In genomic region chr10:121448768-121449456, GRCh38 we compare ENCODE assay signal across 13 cellular contexts.
DNase-seq lines count a peak whose midpoint lies in the region; ATAC-seq and TF ChIP-seq lines count a peak whose summit lies in the region.
"Had no signal": no experiment of that assay in that cellular context is flagged by ENCODE, and none has a peak within 500 bp of the region (broad histone marks: within the 10 kb centered on the region; RNA-seq: fewer than 3 reads in every experiment).

No MANE protein-coding gene starts in this region.

- no peaks in the 10 kb centered on the region for H3K9me3 Mint-ChIP-seq in stimulated activated naive B cell treated with anti-CD40 and anti-IgM and Interleukin-4, amounts not matched to agents 10 μg/mL and 1 μg/mL and 100 μg/mL, for 72 hours

- peak overlapping the region; percentile 47; the same call in 1 of the 2 replicates for H3K9ac ChIP-seq in KMS-11
- no peak overlapping the region for H3K9ac ChIP-seq in MM.1S (ENCODE audit: low read length)

- H3K9me2 ChIP-seq in MM.1S (replicated peaks; ENCODE audit: insufficient read depth, low read length): no peaks in the 10 kb centered on the region

- H3K9me3 ChIP-seq in MM.1S (replicated peaks; ENCODE audit: insufficient read depth, low read length): no peaks in the 10 kb centered on the region

- DNase-seq in GM06990 (ENCODE audit: extremely low read depth, insufficient read length) (peak; percentile 31), GOT3 (lab: John Stamatoyannopoulos, UW) (no peak), MM.1S (no peak), NCI-H446 (lab: John Stamatoyannopoulos, UW) (no peak)
- DNase-seq in stimulated activated naive B cell treated with anti-CD40 and anti-IgM and Interleukin-4, amounts not matched to agents 10 μg/mL and 1 μg/mL and 100 μg/mL, for 72 hours: no peak
- DNase-seq: activated CD4-positive, alpha-beta T cell treated with anti-CD3 and anti-CD28 coated beads, Interleukin-2, amount 50 U/mL, for 48 hours; amniotic stem cell; NCI-H2081 treated with DMSO at 0.1 percent for 48 hours; SHP77 treated with DMSO at 0.1 percent for 48 hours had no signal

- H2AFZ ChIP-seq in KMS-11 (ENCODE audit: low read depth) (peak overlapping the region; percentile 64), MM.1S (ENCODE audit: low read length) (no peak overlapping the region)

- H3K4me3 Mint-ChIP-seq in stimulated activated naive B cell treated with anti-CD40 and anti-IgM and Interleukin-4, amounts not matched to agents 10 μg/mL and 1 μg/mL and 100 μg/mL, for 72 hours: no peak overlapping the region

- no peaks in the 10 kb centered on the region for H3K27me3 Mint-ChIP-seq in stimulated activated naive B cell treated with anti-CD40 and anti-IgM and Interleukin-4, amounts not matched to agents 10 μg/mL and 1 μg/mL and 100 μg/mL, for 72 hours

- H3K79me2 ChIP-seq in KMS-11 (ENCODE audit: insufficient read depth, low read depth): no peaks in the 10 kb centered on the region
- no peaks in the 10 kb centered on the region for H3K79me2 ChIP-seq in MM.1S (ENCODE audit: low read length)

- H3K27me3 ChIP-seq in GM06990 (replicated peaks; ENCODE audit: control insufficient read depth, insufficient read depth, low read length) (no peaks in the 10 kb centered on the region; the same call in none of the 2 replicates), KMS-11 (ENCODE audit: insufficient read depth, low read depth) (no peaks in the 10 kb centered on the region), MM.1S (replicated peaks; ENCODE audit: insufficient read depth, low read length) (no peaks in the 10 kb centered on the region)

- H3K27ac ChIP-seq in KMS-11 (peak overlapping the region; percentile 90), MM.1S (ENCODE audit: low read length) (no peak overlapping the region)
- H3K27ac ChIP-seq: epithelial cell of prostate had no signal

- H3K4me2 ChIP-seq in KMS-11 (peak overlapping the region; percentile 77), MM.1S (ENCODE audit: low read depth, low read length) (no peak overlapping the region)

- no peak overlapping the region for H3K27ac Mint-ChIP-seq in stimulated activated naive B cell treated with anti-CD40 and anti-IgM and Interleukin-4, amounts not matched to agents 10 μg/mL and 1 μg/mL and 100 μg/mL, for 72 hours

- H3K4me3 ChIP-seq in GM06990 (replicated peaks; ENCODE audit: low read depth, low read length) (no peak overlapping the region), KMS-11 (IDR thresholded peaks at IDR 0.05; ENCODE audit: insufficient read depth, low read depth, low read length) (no peak overlapping the region), MM.1S (ENCODE audit: low read length) (no peak overlapping the region)

- H3K36me3 Mint-ChIP-seq in stimulated activated naive B cell treated with anti-CD40 and anti-IgM and Interleukin-4, amounts not matched to agents 10 μg/mL and 1 μg/mL and 100 μg/mL, for 72 hours: no peaks in the 10 kb centered on the region

- H4K20me1 ChIP-seq in KMS-11 (ENCODE audit: insufficient read depth): no peaks in the 10 kb centered on the region
- no peaks in the 10 kb centered on the region for H4K20me1 ChIP-seq in MM.1S (ENCODE audit: insufficient read depth, low read length)

- H3K4me1 Mint-ChIP-seq in stimulated activated naive B cell treated with anti-CD40 and anti-IgM and Interleukin-4, amounts not matched to agents 10 μg/mL and 1 μg/mL and 100 μg/mL, for 72 hours: no peaks in the 10 kb centered on the region

- H3K4me1 ChIP-seq in KMS-11 (ENCODE audit: low read depth, poor library complexity, severe bottlenecking): peaks cover 42% of the 10 kb centered on the region
- no peaks in the 10 kb centered on the region for H3K4me1 ChIP-seq in MM.1S (ENCODE audit: low read length)

- TF ChIP-seq CTCF in GM06990 (IDR thresholded peaks at IDR 0.05; ENCODE audit: insufficient read depth, low read length, poor library complexity, severe bottlenecking) (no peak), KMS-11 (conservative IDR thresholded peaks at IDR 0.05; ENCODE audit: low read depth, low read length) (no peak), MM.1S (IDR thresholded peaks at IDR 0.05; ENCODE audit: low read length) (no peak)

- no peaks in the 10 kb centered on the region for H3F3A ChIP-seq in MM.1S (ENCODE audit: insufficient read depth, low read length)

- no peaks in the 10 kb centered on the region for H3K36me3 ChIP-seq in GM06990 (ENCODE audit: control insufficient read depth, insufficient read depth, low read length)
- no peaks in the 10 kb centered on the region for H3K36me3 ChIP-seq in KMS-11 (ENCODE audit: insufficient read depth)
- H3K36me3 ChIP-seq in MM.1S (replicated peaks; ENCODE audit: insufficient read depth, low read length): no peaks in the 10 kb centered on the region

- ATAC-seq in GM19438 (IDR thresholded peaks at IDR 0.05; ENCODE audit: low read depth, unreplicated experiment) (peak; percentile 95), HG02885 (IDR thresholded peaks at IDR 0.05; ENCODE audit: poor library complexity, unreplicated experiment) (peak; percentile 77)
- no peak for ATAC-seq in stimulated activated naive B cell treated with anti-CD40 and anti-IgM and Interleukin-4, amounts not matched to agents 10 μg/mL and 1 μg/mL and 100 μg/mL, for 72 hours (replicated peaks)

Comparison
In these comparisons a context has a peak if more than half of its experiments do, and no peak if none do; other contexts are left out.
1. ATAC-seq: peak in GM19438 (single experiment) and HG02885 (single experiment); none in stimulated activated naive B cell treated with anti-CD40 and anti-IgM and Interleukin-4, amounts not matched to agents 10 μg/mL and 1 μg/mL and 100 μg/mL, for 72 hours (0 of 2).